20 cellular contexts compared by ENCODE assay signal in genomic region chr4:98879515-98879914, GRCh38.
"Had no signal": no experiment of that assay in that cellular context is flagged by ENCODE, and none has a peak within 500 bp of the region (broad histone marks: within the 10 kb centered on the region; RNA-seq: fewer than 3 reads in every experiment).

No MANE protein-coding gene starts in this region.

- ATAC-seq: foreskin keratinocyte, left cardiac atrium, lower lobe of right lung, natural killer cell had no signal

- H3K9me3 ChIP-seq: left ventricle myocardium inferior, lower lobe of right lung, right atrium auricular region, sigmoid colon had no signal

- H3K4me3 Mint-ChIP-seq: endodermal cell, memory B cell, mesothelial cell of epicardium, natural killer cell, neural crest cell had no signal

- H3K27me3 ChIP-seq: foreskin keratinocyte, hepatocyte, right atrium auricular region, sigmoid colon had no signal

- H3K4me1 ChIP-seq: foreskin keratinocyte, left ventricle myocardium inferior, lower lobe of right lung, right atrium auricular region, sigmoid colon had no signal

- H3K27me3 Mint-ChIP-seq: memory B cell had no signal

- H3K27ac ChIP-seq: foreskin keratinocyte, hepatocyte, left ventricle myocardium inferior, lower lobe of right lung, right atrium auricular region, sigmoid colon, skin epidermis had no signal

- H3K27ac Mint-ChIP-seq: endodermal cell, memory B cell, mesothelial cell of epicardium had no signal

- H3K36me3 Mint-ChIP-seq: natural killer cell had no signal

- DNase-seq: effector CD4-positive, alpha-beta T cell; endodermal cell; foreskin keratinocyte; kidney; left cardiac atrium; left ventricle myocardium inferior; lower lobe of right lung; natural killer cell; posterior cingulate gyrus; sigmoid colon; stimulated activated CD4-positive, alpha-beta T cell treated with anti-CD3 and anti-CD28 coated beads, Interleukin-2, amount 100 ng/mL, for 24 hours; stimulated activated CD4-positive, alpha-beta T cell treated with anti-CD3 and anti-CD28 coated beads, Interleukin-4, amount 100 ng/mL, for 4 hours; stimulated activated naive CD4-positive, alpha-beta T cell treated with Interleukin-2 at 50 U/mL for 16 hours; trophoblast cell had no signal

- H3K4me3 ChIP-seq: hepatocyte, left ventricle myocardium inferior, lower lobe of right lung, right atrium auricular region, sigmoid colon, skin epidermis had no signal

- H3K4me1 Mint-ChIP-seq: endodermal cell, mesothelial cell of epicardium, neural crest cell had no signal

- H3K9me3 Mint-ChIP-seq: endodermal cell, memory B cell, mesothelial cell of epicardium, natural killer cell, neural crest cell had no signal
